Comparison of ENCODE assay signal across 8 cellular contexts in the genomic region with DNA sequence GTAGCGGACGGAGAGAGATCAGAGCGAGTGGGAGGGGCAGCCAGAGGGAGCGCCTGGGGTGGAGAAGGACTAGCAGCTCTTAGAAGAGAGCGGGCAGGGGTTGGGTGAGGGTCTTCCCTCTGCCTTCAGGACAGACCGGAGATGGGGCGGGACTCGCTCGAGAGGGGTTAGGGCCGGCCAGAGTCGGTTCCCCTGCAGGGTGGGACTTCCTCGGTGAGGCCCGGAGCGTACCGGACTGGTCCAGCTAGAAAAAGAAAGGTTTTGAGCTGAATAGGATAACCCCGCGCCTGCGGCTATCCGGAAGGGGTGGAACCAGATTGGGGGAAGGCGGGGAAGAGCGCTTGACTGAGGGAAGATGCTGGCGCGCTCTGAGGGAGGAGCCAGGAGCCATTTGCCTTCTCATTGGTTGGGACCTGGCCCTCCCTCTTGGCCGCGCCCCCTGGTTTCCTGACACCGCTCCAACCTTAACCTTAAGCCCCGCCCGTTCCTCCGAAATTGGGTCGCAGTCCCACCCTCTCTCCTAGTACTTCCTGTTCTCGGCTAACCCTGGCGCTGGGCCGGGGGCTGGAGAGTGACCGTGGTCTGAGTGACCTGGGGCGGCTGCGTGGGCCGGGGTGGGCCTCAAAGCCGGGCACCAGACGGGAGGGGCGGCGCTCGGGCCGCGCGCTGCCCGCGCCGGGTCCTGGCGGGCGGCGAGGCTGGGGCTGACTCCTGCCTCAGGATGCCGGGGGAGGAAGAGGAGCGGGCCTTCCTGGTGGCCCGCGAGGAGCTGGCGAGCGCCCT. TPM values are rescaled to one million over a fixed set of nuclear protein-coding genes. Genes with fewer than 3 reads are reported as not detected.
A peak's percentile ranks its signal among the peaks of the same experiment; 100 is the strongest.
DNase-seq lines count a peak whose midpoint lies in the region; ATAC-seq, FAIRE-seq and TF ChIP-seq lines count a peak whose summit lies in the region.

TSS of gene RNF31 (plus strand) at position 521 of the 783 bp plus-strand sequence. CDS start at position 722, 201 bp downstream.

- intact Hi-C loops in OCI-LY7 (cut with micrococcal nuclease; ENCODE audit: unreplicated experiment), result loop anchor here (1.0 to 10.0 kb wide), 5 partner anchors 14 to 842 kb away; partner anchors contain the start of genes BCL2L2, CHMP4A, IRF9 and PCK2
- intact Hi-C loops in mucosa of descending colon (cut with DNase I, micrococcal nuclease), result no loop called here

- ATAC-seq in GM21526 (IDR thresholded peaks at IDR 0.05; ENCODE audit: low FRiP score, unreplicated experiment) (peak; percentile 65), mucosa of descending colon (peak; percentile 92)

- DNase-seq in D721Med (ENCODE audit: insufficient read length, low spot score) (peak; percentile 82), HuH-7.5 (ENCODE audit: low spot score) (peak; percentile 92), OCI-LY7 (ENCODE audit: low spot score) (peak; percentile 99), activated T-cell treated with anti-CD3 and anti-CD28 coated beads for 1 hour (ENCODE audit: low read depth) (peak; percentile 96), epidermal melanocyte (ENCODE audit: insufficient read length, low spot score) (peak; percentile 93), mucosa of descending colon (peak; percentile 97 to 99 (median 99))
- DNase-seq in stimulated activated CD8-positive, alpha-beta memory T cell treated with anti-CD3 and anti-CD28 coated beads, Interleukin-4, amount 100 ng/mL, for 24 hours (ENCODE audit: low read depth), result peak; percentile 97

- POLR2A ChIA-PET in OCI-LY7 (lab: Charles Lee), result interaction anchor here (0.5 to 3.9 kb wide), 14 partner anchors 9 to 124 kb away, joined by 3 to 32 read pairs (median 5); partner anchors contain the start of genes CHMP4A, DCAF11, IPO4 and IRF9

- no peaks in the 10 kb centered on the region for H3K9me3 ChIP-seq in OCI-LY7 (ENCODE audit: low read length)
- H3K9me3 ChIP-seq in mucosa of descending colon, result no peaks in the 10 kb centered on the region

- peak within 1 kb of the TSS; percentile 76; the same call in 1 of the 2 replicates for H2AFZ ChIP-seq in OCI-LY7 (ENCODE audit: low read length)

- H3K4me3 ChIP-seq in OCI-LY7 (ENCODE audit: low read depth, low read length, poor library complexity, severe bottlenecking) (peak within 1 kb of the TSS; percentile 94), mucosa of descending colon (peak within 1 kb of the TSS; percentile 84)

- no TSS peak for BruUV-seq in OCI-LY7 (replicated peaks; lab: Mats Ljungman, UMichigan)

- peaks cover 57% of the 10 kb centered on the region for H3K36me3 ChIP-seq in OCI-LY7 (ENCODE audit: insufficient read depth, low read length)
- peaks cover 3% of the 10 kb centered on the region for H3K36me3 ChIP-seq in mucosa of descending colon (ENCODE audit: low read depth)

- peak within 1 kb of the TSS; percentile 82 for H3K27ac ChIP-seq in OCI-LY7 (ENCODE audit: low read depth, low read length, poor library complexity, severe bottlenecking)

- H3K4me1 ChIP-seq in OCI-LY7 (ENCODE audit: insufficient read depth, low read length, poor library complexity, severe bottlenecking) (peaks cover 20% of the 10 kb centered on the region), mucosa of descending colon (ENCODE audit: low read depth) (peaks cover 30% of the 10 kb centered on the region)

- CTCF ChIA-PET in OCI-LY7 (lab: Charles Lee; ENCODE audit: unreplicated experiment), result interaction anchor here (1.1 to 1.3 kb wide), 2 partner anchors 14 to 95 kb away, joined by 3 to 4 read pairs; partner anchors contain the start of genes IRF9 and TINF2

- TF ChIP-seq CTCF in D721Med (IDR thresholded peaks at IDR 0.05; ENCODE audit: insufficient read depth, missing control alignments), result no peak
- no peak for TF ChIP-seq CTCF in OCI-LY7 (conservative IDR thresholded peaks at IDR 0.05; ENCODE audit: low read length)
- peak; percentile 24 for TF ChIP-seq CTCF in mucosa of descending colon (IDR thresholded peaks at IDR 0.05)

- H3K9me2 ChIP-seq in OCI-LY7 (ENCODE audit: insufficient read depth, low read length), result no peaks in the 10 kb centered on the region

- no peaks in the 10 kb centered on the region for H4K20me1 ChIP-seq in OCI-LY7 (ENCODE audit: insufficient read depth, low read length)

- no peak for FAIRE-seq in D721Med (lab: Jason Lieb, UNC)

- H3K4me2 ChIP-seq in OCI-LY7 (ENCODE audit: low read length), result peak within 1 kb of the TSS; percentile 96

- H3K79me2 ChIP-seq in OCI-LY7 (ENCODE audit: insufficient read depth, low read depth, low read length), result peaks cover 19% of the 10 kb centered on the region; the same call in 1 of the 2 replicates

RNA-seq across cellular contexts. Expression of gene RNF31, which starts in this region (rescaled TPM):
- 37.8 and 66.1 TPM in 2 replicates for total RNA-seq in OCI-LY7 (2014; rRNA removed; shearing (Covaris generic))
- total RNA-seq in OCI-LY7 (2022) (57.8 and 58.1 TPM in 2 replicates), mucosa of descending colon (10 to 100 TPM; 52.8 to 66.2 (median 59.0) TPM)

Comparison
In these comparisons a context has a peak if more than half of its experiments do, and no peak if none do; other contexts are left out.
1. Peak in every context shown above with its lines: DNase-seq, ATAC-seq, H3K4me3 ChIP-seq and H3K27ac ChIP-seq.